1 cellular context compared by ENCODE assay signal in the genomic region with DNA sequence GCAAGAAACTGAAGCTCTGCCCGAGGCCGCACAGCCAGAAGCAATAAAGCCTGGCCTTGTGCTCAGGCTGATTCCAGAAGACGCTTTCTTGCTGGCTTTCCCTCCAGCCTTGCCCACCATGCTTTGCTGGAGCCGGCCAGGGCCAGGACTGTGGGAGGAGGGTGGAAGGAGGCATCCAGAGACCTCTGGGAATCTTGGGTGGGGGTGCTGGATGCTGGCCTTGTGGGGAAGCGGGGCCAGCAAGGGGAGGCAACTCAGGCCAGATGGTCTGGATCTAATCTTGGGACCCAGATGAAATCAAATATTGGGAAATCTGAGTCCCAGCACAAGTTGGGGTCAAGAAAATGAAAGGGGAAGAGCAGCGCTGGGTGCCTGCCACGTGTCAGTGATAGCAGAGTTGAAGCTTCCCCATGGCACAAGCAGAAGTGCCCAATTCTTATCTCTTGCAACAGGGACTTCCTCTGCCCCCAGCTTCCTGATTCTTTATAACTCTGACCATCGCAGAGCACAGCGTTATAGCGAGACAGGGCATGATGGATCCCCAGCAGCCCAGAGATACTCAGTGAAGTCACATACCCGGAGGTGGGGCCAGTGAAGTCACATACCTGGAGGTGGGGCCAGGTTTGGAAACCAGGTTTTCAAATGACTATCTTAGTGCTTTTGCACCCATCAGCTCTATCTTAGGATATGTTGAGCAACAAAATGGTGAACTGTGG.
TF ChIP-seq lines count a peak whose summit lies in the region.

No MANE protein-coding gene starts in this region.

TF ChIP-seq in IMR-90, 13 proteins besides CTCF, POLR2A, EP300 and RAD21:
- TF ChIP-seq SMC3 (IDR thresholded peaks at IDR 0.05; ENCODE audit: low read depth, low read length) = no peak
- no peak for TF ChIP-seq RFX5 (IDR thresholded peaks at IDR 0.05; ENCODE audit: low read depth, low read length)
- TF ChIP-seq BHLHE40 (IDR thresholded peaks at IDR 0.05; ENCODE audit: low read depth, low read length) = no peak
- no peak for TF ChIP-seq FOS (IDR thresholded peaks at IDR 0.05; ENCODE audit: low read depth, low read length)
- no peak for TF ChIP-seq CEBPB (IDR thresholded peaks at IDR 0.05; ENCODE audit: low read depth, low read length)
- TF ChIP-seq, protein P1, sequence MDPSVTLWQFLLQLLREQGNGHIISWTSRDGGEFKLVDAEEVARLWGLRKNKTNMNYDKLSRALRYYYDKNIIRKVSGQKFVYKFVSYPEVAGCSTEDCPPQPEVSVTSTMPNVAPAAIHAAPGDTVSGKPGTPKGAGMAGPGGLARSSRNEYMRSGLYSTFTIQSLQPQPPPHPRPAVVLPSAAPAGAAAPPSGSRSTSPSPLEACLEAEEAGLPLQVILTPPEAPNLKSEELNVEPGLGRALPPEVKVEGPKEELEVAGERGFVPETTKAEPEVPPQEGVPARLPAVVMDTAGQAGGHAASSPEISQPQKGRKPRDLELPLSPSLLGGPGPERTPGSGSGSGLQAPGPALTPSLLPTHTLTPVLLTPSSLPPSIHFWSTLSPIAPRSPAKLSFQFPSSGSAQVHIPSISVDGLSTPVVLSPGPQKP (IDR thresholded peaks at IDR 0.05; ENCODE audit: borderline replicate concordance, low read depth, low read length) = no peak
- TF ChIP-seq NFE2L2 (IDR thresholded peaks at IDR 0.05; ENCODE audit: low read depth, low read length) = no peak
- TF ChIP-seq MXI1 (IDR thresholded peaks at IDR 0.05; ENCODE audit: borderline replicate concordance, low read depth, low read length) = no peak
- no peak for TF ChIP-seq CHD1 (IDR thresholded peaks at IDR 0.05; ENCODE audit: low read depth, low read length)
- no peak for TF ChIP-seq RCOR1 (IDR thresholded peaks at IDR 0.05; ENCODE audit: insufficient replicate concordance, low read length)
- no peak for TF ChIP-seq MAZ (IDR thresholded peaks at IDR 0.05; ENCODE audit: borderline replicate concordance, low read depth, low read length)
- TF ChIP-seq MAFK (IDR thresholded peaks at IDR 0.05; ENCODE audit: low read depth, low read length) = no peak
- TF ChIP-seq, protein P2, sequence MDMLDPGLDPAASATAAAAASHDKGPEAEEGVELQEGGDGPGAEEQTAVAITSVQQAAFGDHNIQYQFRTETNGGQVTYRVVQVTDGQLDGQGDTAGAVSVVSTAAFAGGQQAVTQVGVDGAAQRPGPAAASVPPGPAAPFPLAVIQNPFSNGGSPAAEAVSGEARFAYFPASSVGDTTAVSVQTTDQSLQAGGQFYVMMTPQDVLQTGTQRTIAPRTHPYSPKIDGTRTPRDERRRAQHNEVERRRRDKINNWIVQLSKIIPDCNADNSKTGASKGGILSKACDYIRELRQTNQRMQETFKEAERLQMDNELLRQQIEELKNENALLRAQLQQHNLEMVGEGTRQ (IDR thresholded peaks at IDR 0.05; ENCODE audit: low read depth, low read length) = no peak
